1 cellular context compared by ENCODE assay signal in genomic region chr17:81341347-81342061, GRCh38.
TF ChIP-seq lines count a peak whose summit lies in the region.

No MANE protein-coding gene starts in this region.

TF ChIP-seq in H1, 55 proteins besides CTCF, POLR2A, EP300 and RAD21:
- TF ChIP-seq SP1 (IDR thresholded peaks at IDR 0.05; ENCODE audit: low read depth, low read length) (no peak), CBX5 (IDR thresholded peaks at IDR 0.05; ENCODE audit: low read depth, low read length) (no peak), EZH2 (IDR thresholded peaks at IDR 0.05; ENCODE audit: low read depth, low read length, severe bottlenecking) (peak; percentile 93), KDM1A (IDR thresholded peaks at IDR 0.05; ENCODE audit: borderline replicate concordance, low read length) (no peak), CTBP2 (IDR thresholded peaks at IDR 0.05; ENCODE audit: borderline replicate concordance, insufficient read depth, insufficient read length, low read length) (no peak), NANOG (IDR thresholded peaks at IDR 0.05; ENCODE audit: insufficient read depth, low read depth, low read length, poor library complexity, severe bottlenecking) (no peak), TAF1 (IDR thresholded peaks at IDR 0.05; ENCODE audit: low read depth, low read length) (no peak), CBX8 (IDR thresholded peaks at IDR 0.05; ENCODE audit: borderline replicate concordance, low read depth, low read length) (no peak), RFX5 (IDR thresholded peaks at IDR 0.05; ENCODE audit: borderline replicate concordance, low read depth, low read length) (no peak), RBBP5 (IDR thresholded peaks at IDR 0.05; ENCODE audit: borderline replicate concordance, low read depth, low read length) (no peak), SP4 (IDR thresholded peaks at IDR 0.05; ENCODE audit: low read length) (no peak), YY1 (IDR thresholded peaks at IDR 0.05; ENCODE audit: low read depth, low read length) (no peak), HDAC6 (IDR thresholded peaks at IDR 0.05; ENCODE audit: low read depth, low read length) (no peak), GABPA (IDR thresholded peaks at IDR 0.05; ENCODE audit: borderline replicate concordance, insufficient read depth, low read length) (peak; percentile 20; the same call in 1 of the 2 replicates), USF2 (IDR thresholded peaks at IDR 0.05; ENCODE audit: low read length) (no peak), MAX (IDR thresholded peaks at IDR 0.05) (peak; percentile 79; the same call in 1 of the 2 replicates), FOSL1 (IDR thresholded peaks at IDR 0.05; ENCODE audit: insufficient read depth, low read depth, low read length) (no peak), CHD7 (IDR thresholded peaks at IDR 0.05; ENCODE audit: insufficient replicate concordance, low read length) (no peak), CHD2 (IDR thresholded peaks at IDR 0.05; ENCODE audit: low read length) (no peak), HDAC2 (IDR thresholded peaks at IDR 0.05; ENCODE audit: borderline replicate concordance in 1 of 2, low read depth in 2 of 2, low read length in 2 of 2) (no peak), RNF2 (IDR thresholded peaks at IDR 0.05; ENCODE audit: borderline replicate concordance, low read depth, low read length, missing control alignments, poor library complexity, severe bottlenecking) (peak; percentile 95), E2F6 (IDR thresholded peaks at IDR 0.05) (peak; percentile 91), RXRA (IDR thresholded peaks at IDR 0.05; ENCODE audit: insufficient read depth, low read depth, low read length) (no peak), NRF1 (IDR thresholded peaks at IDR 0.05; ENCODE audit: low read depth, low read length) (no peak), PHF8 (conservative IDR thresholded peaks at IDR 0.05; ENCODE audit: low read depth, low read length) (no peak), BRCA1 (IDR thresholded peaks at IDR 0.05; ENCODE audit: low read depth, low read length) (no peak), ATF3 (IDR thresholded peaks at IDR 0.05; ENCODE audit: insufficient read depth, low read depth, low read length) (no peak), GTF2F1 (IDR thresholded peaks at IDR 0.05; ENCODE audit: borderline replicate concordance, low read depth, low read length) (no peak), SIRT6 (IDR thresholded peaks at IDR 0.05; ENCODE audit: low read length) (no peak), KDM4A (IDR thresholded peaks at IDR 0.05; ENCODE audit: low read depth, low read length, severe bottlenecking) (peak; percentile 50), ATF2 (IDR thresholded peaks at IDR 0.05; ENCODE audit: low read length) (no peak), TBP (IDR thresholded peaks at IDR 0.05; ENCODE audit: low read depth, low read length) (no peak), JUND (IDR thresholded peaks at IDR 0.05; ENCODE audit: low read length) (no peak), SUZ12 (IDR thresholded peaks at IDR 0.05; ENCODE audit: low read length) (peak; percentile 94), EGR1 (IDR thresholded peaks at IDR 0.05; ENCODE audit: borderline replicate concordance, low read depth, low read length) (no peak), JUN (IDR thresholded peaks at IDR 0.05; ENCODE audit: low read depth, low read length) (no peak), SP2 (IDR thresholded peaks at IDR 0.05; ENCODE audit: low read length) (no peak), KDM5A (IDR thresholded peaks at IDR 0.05; ENCODE audit: low read length) (no peak)
